2 cellular contexts compared by ENCODE assay signal in the genomic region with DNA sequence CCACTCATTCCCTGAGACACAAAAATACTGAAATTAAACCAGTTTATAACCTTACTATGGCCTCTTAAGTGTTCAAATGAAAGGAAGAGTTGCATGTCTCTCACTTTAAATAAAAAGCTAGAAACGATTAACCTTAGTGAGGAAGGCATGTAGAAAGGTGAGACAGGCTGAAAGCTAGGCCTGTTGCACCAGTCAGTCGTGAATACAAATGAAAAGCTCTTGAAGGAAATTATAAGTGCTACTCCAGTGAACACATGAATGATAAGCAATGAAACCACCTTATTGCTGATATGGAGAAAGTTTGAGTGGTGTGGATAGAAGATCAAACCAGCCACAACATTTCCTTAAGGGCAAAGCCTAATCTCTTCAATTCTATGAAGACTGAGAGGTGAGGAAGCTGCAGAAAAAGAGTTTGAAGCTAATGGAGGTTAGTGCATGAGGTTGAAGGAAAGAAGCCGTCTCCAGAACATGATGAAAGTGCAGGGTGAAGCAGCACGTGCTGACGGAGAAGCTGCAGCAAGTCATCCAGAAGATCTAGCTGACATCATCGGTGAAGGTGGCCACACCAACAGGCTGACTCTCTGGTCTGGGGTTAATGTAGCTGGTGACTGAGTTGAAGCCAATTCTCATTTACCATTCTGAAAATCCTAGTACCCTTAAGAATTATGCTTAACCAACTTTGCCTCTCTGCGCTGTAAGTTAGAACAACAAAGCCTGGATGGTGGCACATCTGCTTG.
TF ChIP-seq lines count a peak whose summit lies in the region.

No MANE protein-coding gene starts in this region.

TF ChIP-seq in IMR-90, 13 proteins besides CTCF, POLR2A, EP300 and RAD21 (continued from another document):
- no peak for TF ChIP-seq BHLHE40 (IDR thresholded peaks at IDR 0.05; ENCODE audit: low read depth, low read length)
- TF ChIP-seq, protein P1, sequence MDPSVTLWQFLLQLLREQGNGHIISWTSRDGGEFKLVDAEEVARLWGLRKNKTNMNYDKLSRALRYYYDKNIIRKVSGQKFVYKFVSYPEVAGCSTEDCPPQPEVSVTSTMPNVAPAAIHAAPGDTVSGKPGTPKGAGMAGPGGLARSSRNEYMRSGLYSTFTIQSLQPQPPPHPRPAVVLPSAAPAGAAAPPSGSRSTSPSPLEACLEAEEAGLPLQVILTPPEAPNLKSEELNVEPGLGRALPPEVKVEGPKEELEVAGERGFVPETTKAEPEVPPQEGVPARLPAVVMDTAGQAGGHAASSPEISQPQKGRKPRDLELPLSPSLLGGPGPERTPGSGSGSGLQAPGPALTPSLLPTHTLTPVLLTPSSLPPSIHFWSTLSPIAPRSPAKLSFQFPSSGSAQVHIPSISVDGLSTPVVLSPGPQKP (IDR thresholded peaks at IDR 0.05; ENCODE audit: borderline replicate concordance, low read depth, low read length): no peak
- no peak for TF ChIP-seq CHD1 (IDR thresholded peaks at IDR 0.05; ENCODE audit: low read depth, low read length)
- TF ChIP-seq, protein P2, sequence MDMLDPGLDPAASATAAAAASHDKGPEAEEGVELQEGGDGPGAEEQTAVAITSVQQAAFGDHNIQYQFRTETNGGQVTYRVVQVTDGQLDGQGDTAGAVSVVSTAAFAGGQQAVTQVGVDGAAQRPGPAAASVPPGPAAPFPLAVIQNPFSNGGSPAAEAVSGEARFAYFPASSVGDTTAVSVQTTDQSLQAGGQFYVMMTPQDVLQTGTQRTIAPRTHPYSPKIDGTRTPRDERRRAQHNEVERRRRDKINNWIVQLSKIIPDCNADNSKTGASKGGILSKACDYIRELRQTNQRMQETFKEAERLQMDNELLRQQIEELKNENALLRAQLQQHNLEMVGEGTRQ (IDR thresholded peaks at IDR 0.05; ENCODE audit: low read depth, low read length): no peak
- TF ChIP-seq CEBPB (IDR thresholded peaks at IDR 0.05; ENCODE audit: low read depth, low read length): no peak
- TF ChIP-seq NFE2L2 (IDR thresholded peaks at IDR 0.05; ENCODE audit: low read depth, low read length): no peak

TF ChIP-seq in GM12878, 131 proteins besides CTCF, POLR2A, EP300 and RAD21 (continued from another document):
- TF ChIP-seq, protein P3, sequence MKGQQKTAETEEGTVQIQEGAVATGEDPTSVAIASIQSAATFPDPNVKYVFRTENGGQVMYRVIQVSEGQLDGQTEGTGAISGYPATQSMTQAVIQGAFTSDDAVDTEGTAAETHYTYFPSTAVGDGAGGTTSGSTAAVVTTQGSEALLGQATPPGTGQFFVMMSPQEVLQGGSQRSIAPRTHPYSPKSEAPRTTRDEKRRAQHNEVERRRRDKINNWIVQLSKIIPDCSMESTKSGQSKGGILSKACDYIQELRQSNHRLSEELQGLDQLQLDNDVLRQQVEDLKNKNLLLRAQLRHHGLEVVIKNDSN (IDR thresholded peaks at IDR 0.05; ENCODE audit: borderline replicate concordance, extremely low read length, insufficient read depth, low read depth, low read length): no peak
- TF ChIP-seq TCF7 (IDR thresholded peaks at IDR 0.05; ENCODE audit: borderline replicate concordance) (no peak), MTA2 (IDR thresholded peaks at IDR 0.05; ENCODE audit: low read depth) (no peak)
